Comparison of ENCODE assay signal across 1 cellular context in genomic region chr14:83483063-83483462, GRCh38.
TF ChIP-seq lines count a peak whose summit lies in the region.

No MANE protein-coding gene starts in this region.

TF ChIP-seq in SK-N-SH, 30 proteins besides CTCF, POLR2A, EP300 and RAD21 (continued from another document):
- TF ChIP-seq ZBTB33 (IDR thresholded peaks at IDR 0.05; ENCODE audit: borderline replicate concordance, low read depth) (no peak), MXI1 (IDR thresholded peaks at IDR 0.05; ENCODE audit: low read depth, low read length) (no peak), IRF3 (IDR thresholded peaks at IDR 0.05; ENCODE audit: low read depth, low read length) (no peak), TAF1 (IDR thresholded peaks at IDR 0.05; ENCODE audit: borderline replicate concordance, low read depth, low read length) (no peak), EZH2phosphoT487 (IDR thresholded peaks at IDR 0.05; ENCODE audit: borderline replicate concordance, low read depth) (no peak), MAX (IDR thresholded peaks at IDR 0.05; ENCODE audit: low read depth) (no peak), YY1 (IDR thresholded peaks at IDR 0.05; ENCODE audit: low read depth) (no peak), TCF12 (IDR thresholded peaks at IDR 0.05) (0 out of 2 replicates have a peak, but pooled peaks have one; percentile 6), RCOR1 (IDR thresholded peaks at IDR 0.05; ENCODE audit: low read length) (peak; percentile 76)
